In the genomic region with DNA sequence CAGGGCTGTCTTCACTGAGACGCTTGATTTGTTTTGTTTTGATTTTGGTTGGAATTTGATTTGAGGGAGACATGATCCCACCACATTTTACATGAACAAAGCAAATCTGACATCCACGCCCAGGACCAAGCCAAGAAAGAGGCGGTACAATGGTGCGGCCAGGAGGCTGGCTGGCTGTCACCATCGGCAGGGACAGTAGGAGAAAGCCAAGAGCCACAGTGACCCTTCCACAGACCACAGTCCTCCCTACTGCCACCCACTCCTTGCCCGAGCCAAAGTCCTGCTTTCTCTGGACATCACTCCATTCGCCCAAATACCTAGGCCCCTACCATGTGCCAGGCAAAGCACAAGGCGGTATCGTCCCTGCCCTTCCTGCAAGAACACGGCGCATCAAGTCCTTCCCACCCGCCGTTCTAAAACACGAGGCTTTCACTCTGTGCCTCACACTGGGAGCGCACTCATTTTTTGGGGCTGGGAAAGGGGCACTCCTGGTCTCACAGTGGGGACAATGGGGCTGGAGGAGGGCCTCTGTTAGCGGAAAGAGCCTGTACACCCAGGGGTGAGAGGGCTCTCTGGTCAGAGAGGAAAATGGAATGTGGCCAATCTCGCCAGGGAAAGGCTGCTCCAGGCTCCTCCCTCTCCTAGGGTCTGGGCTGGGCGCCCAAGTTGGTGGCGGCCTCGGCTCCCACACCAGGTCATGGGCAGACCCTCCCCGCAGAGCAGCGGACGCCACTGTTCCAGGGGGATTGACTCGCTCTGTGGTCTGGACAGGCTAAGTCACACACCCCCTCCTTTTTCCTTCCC, we compare ENCODE assay signal across 10 cellular contexts. TPM values are rescaled to one million over a fixed set of nuclear protein-coding genes. Genes with fewer than 3 reads are reported as not detected.
A peak's percentile ranks its signal among the peaks of the same experiment; 100 is the strongest.
DNase-seq lines count a peak whose midpoint lies in the region; ATAC-seq and TF ChIP-seq lines count a peak whose summit lies in the region.
"Had no signal": no experiment of that assay in that cellular context is flagged by ENCODE, and none has a peak within 500 bp of the region (broad histone marks: within the 10 kb centered on the region; RNA-seq: fewer than 3 reads in every experiment).

No MANE protein-coding gene starts in this region.

- H2BK120ac ChIP-seq in IMR-90 (ENCODE audit: low read depth, low read length) = 0 out of 2 replicates have a peak overlapping the region, but pooled peaks have one; percentile 18

- no TSS peak for BruUV-seq in IMR-90 (replicated peaks; lab: Mats Ljungman, UMichigan)

- H4K8ac ChIP-seq in IMR-90 (ENCODE audit: low read depth in 2 of 2, low read length in 2 of 2) = no peak overlapping the region

- H3K36me3 ChIP-seq in IMR-90 (ENCODE audit: control insufficient read depth, insufficient read depth, low read length) (peaks cover 33% of the 10 kb centered on the region), lower lobe of right lung (peaks cover 11% of the 10 kb centered on the region), spleen (peaks cover 0 to 8% (median 0%) of the 10 kb centered on the region in 6 donors)

- no peak overlapping the region for H3K56ac ChIP-seq in IMR-90 (ENCODE audit: extremely low read depth, insufficient read depth, low read length)

- H3K4me3 ChIP-seq in IMR-90 (ENCODE audit: insufficient read depth, low read depth, low read length) (no peak overlapping the region), lower lobe of right lung (no peak overlapping the region), spleen (no peak overlapping the region)

- H3K4me1 ChIP-seq in IMR-90 (ENCODE audit: control insufficient read depth, insufficient read depth, low read length) (peaks cover 21% of the 10 kb centered on the region), lower lobe of right lung (peaks cover 54% of the 10 kb centered on the region), spleen (peaks cover 28 to 89% (median 73%) of the 10 kb centered on the region in 6 donors)

- H3K9ac ChIP-seq in IMR-90 (ENCODE audit: low read depth, low read length) = no peak overlapping the region

- H3K9me3 ChIP-seq in IMR-90 (ENCODE audit: control insufficient read depth, insufficient read depth, low read length) (no peaks in the 10 kb centered on the region), lower lobe of right lung (no peaks in the 10 kb centered on the region), spleen (no peaks in the 10 kb centered on the region)

- ATAC-seq in IMR-90 (ENCODE audit: low read depth) = no peak
- ATAC-seq in lower lobe of right lung = peak; percentile 21 to 25
- ATAC-seq in HG02852 (IDR thresholded peaks at IDR 0.05; ENCODE audit: unreplicated experiment) = no peak
- no peak for ATAC-seq in omental fat pad (ENCODE audit: low FRiP score)

- H2BK20ac ChIP-seq in IMR-90 (ENCODE audit: low read depth, low read length) = peak overlapping the region; percentile 36; the same call in 1 of the 2 replicates

- no peak overlapping the region for H2BK15ac ChIP-seq in IMR-90 (ENCODE audit: low read depth, low read length)

- H3K18ac ChIP-seq in IMR-90 (ENCODE audit: low read depth, low read length) = no peak overlapping the region

- H3K23ac ChIP-seq in IMR-90 (ENCODE audit: low read depth, low read length) = no peak overlapping the region

- peak; percentile 22 for DNase-seq in IMR-90
- peak; percentile 13 to 18 for DNase-seq in dermis microvascular lymphatic vessel endothelial cell (ENCODE audit: low read depth in 2 of 2)
- no peak for DNase-seq in lower lobe of right lung
- DNase-seq in spleen = no peak
- DNase-seq in AML-193 (lab: John Stamatoyannopoulos, UW) = no peak
- DNase-seq in SIG-M5 treated with dmso at 0.1 percent for 504 hours (lab: John Stamatoyannopoulos, UW; ENCODE audit: unreplicated experiment) = no peak
- no peak for DNase-seq in omental fat pad (ENCODE audit: low spot score)
- DNase-seq: DMS153, NCI-H1436 treated with DMSO at 0.1 percent for 48 hours had no signal

- peak overlapping the region; percentile 3 for H2AK9ac ChIP-seq in IMR-90 (replicated peaks; ENCODE audit: low read depth, low read length, poor library complexity)

- TF ChIP-seq RAD21 in IMR-90 (IDR thresholded peaks at IDR 0.05; ENCODE audit: low read length) = no peak

- peaks cover 27 to 78% of the 10 kb centered on the region in 2 experiments; a peak in 3 of 4 replicates for H3K79me1 ChIP-seq in IMR-90 (ENCODE audit: low read depth in 1 of 2, low read length in 2 of 2)

- TF ChIP-seq CTCF in IMR-90 (conservative IDR thresholded peaks at IDR 0.05; ENCODE audit: low read depth, low read length) = no peak
- TF ChIP-seq CTCF in lower lobe of right lung (IDR thresholded peaks at IDR 0.05) = no peak
- no peak for TF ChIP-seq CTCF in spleen (IDR thresholded peaks at IDR 0.05 in 8 of 11, conservative IDR thresholded peaks at IDR 0.05 in 3 of 11)
- no peak for TF ChIP-seq CTCF in omental fat pad (IDR thresholded peaks at IDR 0.05)

- no peak overlapping the region for H4K5ac ChIP-seq in IMR-90 (ENCODE audit: low read depth, low read length)

- dilution Hi-C loops in IMR-90 (cut with HindIII; ENCODE audit: low sequenced_read_pairs, unreplicated experiment) = no loop called here

- peaks cover 22% of the 10 kb centered on the region for H3K9me1 ChIP-seq in IMR-90 (ENCODE audit: insufficient read depth, low read length)

- H3K27ac ChIP-seq in IMR-90 (ENCODE audit: insufficient read depth, low read length) = no peak overlapping the region
- no peak overlapping the region for H3K27ac ChIP-seq in lower lobe of right lung
- peak overlapping the region in 5 of 8 donors; percentile 23 to 85 (median 76) for H3K27ac ChIP-seq in spleen

- no peaks in the 10 kb centered on the region for H3K27me3 ChIP-seq in IMR-90 (ENCODE audit: control insufficient read depth, insufficient read depth, low read length)
- no peaks in the 10 kb centered on the region for H3K27me3 ChIP-seq in lower lobe of right lung (ENCODE audit: low read depth)
- H3K27me3 ChIP-seq in spleen (replicated peaks in 1 of 7) = no peaks in the 10 kb centered on the region

- CTCF ChIA-PET in IMR-90 (lab: Yijun Ruan, JAX) = no interaction called here

- no peak overlapping the region for H3K4me2 ChIP-seq in IMR-90 (ENCODE audit: low read depth, low read length)

- peak overlapping the region; percentile 25; the same call in 1 of the 2 replicates for H2AK5ac ChIP-seq in IMR-90 (ENCODE audit: low read depth, low read length)

- peak overlapping the region; percentile 59; the same call in 1 of the 2 replicates for H3K4ac ChIP-seq in IMR-90 (ENCODE audit: low read depth, low read length)

- POLR2A ChIA-PET in IMR-90 (lab: Charles Lee; ENCODE audit: unreplicated experiment) = no interaction called here

- peaks cover 37% of the 10 kb centered on the region for H4K20me1 ChIP-seq in IMR-90 (ENCODE audit: insufficient read depth, low read length)

- 52% methylated on average over 11 of the region's 24 CpGs; no CpG with 5 or more reads in 1 of the 2 experiments for WGBS in IMR-90 (ENCODE audit: extremely low coverage in 2 of 2, insufficient read length in 1 of 2), 2 experiments
- WGBS in spleen, 5 donors = 62 to 75% (median 69%) methylated on average over 24 of the region's 24 CpGs

- intact Hi-C loops in IMR-90 (cut with micrococcal nuclease) (no loop called here), lower lobe of right lung (cut with DNase I) (no loop called here), spleen (cut with DNase I; ENCODE audit: low total_unique reads) (no loop called here)

- H4K91ac ChIP-seq in IMR-90 (ENCODE audit: insufficient read depth, low read depth, low read length) = no peak overlapping the region

- no peak overlapping the region for H2AFZ ChIP-seq in IMR-90 (replicated peaks; ENCODE audit: low read length, poor library complexity)

- no peak overlapping the region for H2BK5ac ChIP-seq in IMR-90 (ENCODE audit: low read depth, low read length, poor library complexity, severe bottlenecking)

- H3K14ac ChIP-seq in IMR-90 (replicated peaks; ENCODE audit: low read depth, low read length) = no peak overlapping the region

- in situ Hi-C loops in IMR-90 (cut with MboI; ENCODE audit: low sequenced_read_pairs) = no loop called here

- no peak for TF ChIP-seq POLR2A in IMR-90 (IDR thresholded peaks at IDR 0.05; ENCODE audit: low read depth, low read length)
- TF ChIP-seq POLR2A in spleen (IDR thresholded peaks at IDR 0.05) = no peak

TF ChIP-seq in IMR-90, 13 proteins besides CTCF, POLR2A, EP300 and RAD21 (continues in another document):
- TF ChIP-seq CHD1 (IDR thresholded peaks at IDR 0.05; ENCODE audit: low read depth, low read length) (no peak), MXI1 (IDR thresholded peaks at IDR 0.05; ENCODE audit: borderline replicate concordance, low read depth, low read length) (no peak), SMC3 (IDR thresholded peaks at IDR 0.05; ENCODE audit: low read depth, low read length) (no peak), MAFK (IDR thresholded peaks at IDR 0.05; ENCODE audit: low read depth, low read length) (no peak), FOS (IDR thresholded peaks at IDR 0.05; ENCODE audit: low read depth, low read length) (no peak), BHLHE40 (IDR thresholded peaks at IDR 0.05; ENCODE audit: low read depth, low read length) (no peak), CEBPB (IDR thresholded peaks at IDR 0.05; ENCODE audit: low read depth, low read length) (no peak), MAZ (IDR thresholded peaks at IDR 0.05; ENCODE audit: borderline replicate concordance, low read depth, low read length) (no peak), RCOR1 (IDR thresholded peaks at IDR 0.05; ENCODE audit: insufficient replicate concordance, low read length) (no peak)
- TF ChIP-seq, protein P1, sequence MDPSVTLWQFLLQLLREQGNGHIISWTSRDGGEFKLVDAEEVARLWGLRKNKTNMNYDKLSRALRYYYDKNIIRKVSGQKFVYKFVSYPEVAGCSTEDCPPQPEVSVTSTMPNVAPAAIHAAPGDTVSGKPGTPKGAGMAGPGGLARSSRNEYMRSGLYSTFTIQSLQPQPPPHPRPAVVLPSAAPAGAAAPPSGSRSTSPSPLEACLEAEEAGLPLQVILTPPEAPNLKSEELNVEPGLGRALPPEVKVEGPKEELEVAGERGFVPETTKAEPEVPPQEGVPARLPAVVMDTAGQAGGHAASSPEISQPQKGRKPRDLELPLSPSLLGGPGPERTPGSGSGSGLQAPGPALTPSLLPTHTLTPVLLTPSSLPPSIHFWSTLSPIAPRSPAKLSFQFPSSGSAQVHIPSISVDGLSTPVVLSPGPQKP (IDR thresholded peaks at IDR 0.05; ENCODE audit: borderline replicate concordance, low read depth, low read length) = no peak

RNA-seq across cellular contexts. Expression of a gene that starts 26.5 kb away (rescaled TPM):
- 9.7 and 10.9 TPM in 2 replicates for total RNA-seq in IMR-90 (2012; rRNA removed)
- polyA plus RNA-seq in IMR-90 (2012; rRNA removed) = 39.6 and 40.6 TPM in 2 replicates
- polyA plus RNA-seq in IMR-90 (2012; cell fraction: cytosol; rRNA removed) = 18.9 and 49.8 TPM in 2 replicates
- polyA plus RNA-seq in IMR-90 (2012; cell fraction: nucleus; rRNA removed; ENCODE audit: low replicate concordance) = 36.1 and 36.7 TPM in 2 replicates
- total RNA-seq in dermis microvascular lymphatic vessel endothelial cell = 8.7 and 12.0 TPM in 2 replicates
- total RNA-seq in lower lobe of right lung = 44.0 TPM
- 10 to 100 TPM; 24.4 to 73.5 (median 55.4) TPM for total RNA-seq in spleen
- polyA plus RNA-seq in spleen = 10 to 100 TPM; 14.4 to 22.1 (median 14.9) TPM
- total RNA-seq in omental fat pad = 10 to 100 TPM; 21.0 to 32.6 (median 22.9) TPM

Comparison
In these comparisons a context has a peak if more than half of its experiments do, and no peak if none do; other contexts are left out.
1. ATAC-seq: peak in lower lobe of right lung (2 of 2); none in IMR-90 (single experiment), HG02852 (single experiment) and omental fat pad (single experiment).
2. DNase-seq: peak in IMR-90 (single experiment) and dermis microvascular lymphatic vessel endothelial cell (2 of 2); none in lower lobe of right lung (single experiment), spleen (single experiment), AML-193 (0 of 2), SIG-M5 treated with dmso at 0.1 percent for 504 hours (single experiment) and omental fat pad (single experiment).
3. H3K27ac ChIP-seq: peak in spleen (5 of 8); none in IMR-90 (single experiment) and lower lobe of right lung (single experiment).